ENCODE assay signal across 8 cellular contexts in the genomic region with DNA sequence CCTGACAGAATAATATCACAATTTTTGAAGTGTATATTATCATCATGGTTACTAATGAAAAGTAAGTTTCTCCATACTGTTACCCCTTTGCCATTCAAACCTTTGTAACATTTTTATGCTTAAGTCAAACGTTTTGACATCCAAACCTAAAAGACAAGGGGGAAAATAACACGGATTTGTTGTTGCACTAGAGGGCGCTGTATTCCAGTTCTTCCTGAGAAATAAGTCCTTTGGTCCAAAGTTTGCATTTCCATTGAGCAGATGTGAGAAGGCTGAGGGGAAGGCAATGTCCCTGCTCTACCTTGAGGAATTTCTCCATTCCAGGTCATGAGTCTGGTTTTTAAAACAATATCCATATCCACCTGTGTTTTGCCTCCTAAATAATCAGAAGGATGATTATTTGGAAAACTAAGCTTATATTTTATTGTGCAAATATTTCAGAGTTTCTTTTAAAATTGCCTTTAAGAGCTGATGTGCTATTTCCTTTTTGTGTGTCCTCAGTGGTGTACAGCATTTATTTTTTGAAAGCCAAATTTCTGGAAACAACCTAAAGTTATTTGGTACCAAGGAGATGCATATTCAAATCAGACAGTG. TPM values are rescaled to one million over a fixed set of nuclear protein-coding genes. Genes with fewer than 3 reads are reported as not detected.
DNase-seq lines count a peak whose midpoint lies in the region; ATAC-seq, FAIRE-seq and TF ChIP-seq lines count a peak whose summit lies in the region.

No MANE protein-coding gene starts in this region.

- H2AFZ ChIP-seq in Karpas-422 (ENCODE audit: low read length) = no peak overlapping the region

- H3K4me3 Mint-ChIP-seq in activated CD8-positive, alpha-beta memory T cell treated with anti-CD3 and anti-CD28 coated beads, Interleukin-2, amount 10 ng/mL, durations not matched to agents 7 days and 5 days = no peak overlapping the region

- H3K27me3 ChIP-seq in Karpas-422 (ENCODE audit: low read length) (no peaks in the 10 kb centered on the region), bronchial epithelial cell (ENCODE audit: control insufficient read depth, insufficient read depth, low read length) (peaks cover 3% of the 10 kb centered on the region), testis (no peaks in the 10 kb centered on the region)

- no peak overlapping the region for H3K27ac Mint-ChIP-seq in activated CD8-positive, alpha-beta memory T cell treated with anti-CD3 and anti-CD28 coated beads, Interleukin-2, amount 10 ng/mL, durations not matched to agents 7 days and 5 days

- H3K9me3 ChIP-seq in Karpas-422 (ENCODE audit: low read length) = no peaks in the 10 kb centered on the region
- H3K9me3 ChIP-seq in testis = no peaks in the 10 kb centered on the region

- no peaks in the 10 kb centered on the region for H3K36me3 Mint-ChIP-seq in activated CD8-positive, alpha-beta memory T cell treated with anti-CD3 and anti-CD28 coated beads, Interleukin-2, amount 10 ng/mL, durations not matched to agents 7 days and 5 days

- H3K36me3 ChIP-seq in Karpas-422 (ENCODE audit: insufficient read depth, low read length) (no peaks in the 10 kb centered on the region), bronchial epithelial cell (ENCODE audit: control insufficient read depth, insufficient read depth, low read length) (no peaks in the 10 kb centered on the region), testis (ENCODE audit: low read depth, missing control alignments) (no peaks in the 10 kb centered on the region)

- peak; percentile 66 for TF ChIP-seq CTCF in bronchial epithelial cell (IDR thresholded peaks at IDR 0.05; ENCODE audit: insufficient read depth, low read length, severe bottlenecking)
- TF ChIP-seq CTCF in testis (IDR thresholded peaks at IDR 0.05) = peak; percentile 66 to 86 (median 75)

- intact Hi-C loops in testis (cut with DNase I; ENCODE audit: low total_unique reads) = no loop called here

- H3K9ac ChIP-seq in Karpas-422 (ENCODE audit: low read length) = no peak overlapping the region

- no peak for ATAC-seq in activated CD8-positive, alpha-beta memory T cell treated with anti-CD3 and anti-CD28 coated beads, Interleukin-2, amount 10 ng/mL, durations not matched to agents 7 days and 5 days
- ATAC-seq in GM21367 (IDR thresholded peaks at IDR 0.05; ENCODE audit: unreplicated experiment) = no peak

- no peaks in the 10 kb centered on the region for H3K4me1 Mint-ChIP-seq in activated CD8-positive, alpha-beta memory T cell treated with anti-CD3 and anti-CD28 coated beads, Interleukin-2, amount 10 ng/mL, durations not matched to agents 7 days and 5 days

- H3K9me3 Mint-ChIP-seq in activated CD8-positive, alpha-beta memory T cell treated with anti-CD3 and anti-CD28 coated beads, Interleukin-2, amount 10 ng/mL, durations not matched to agents 7 days and 5 days (ENCODE audit: low read depth) = no peaks in the 10 kb centered on the region

- CTCF ChIA-PET in activated CD8-positive, alpha-beta memory T cell treated with anti-CD3 and anti-CD28 coated beads, Interleukin-2, amount 10 ng/mL, durations not matched to agents 7 days and 5 days (lab: Charles Lee) = interaction anchor here (0.6 to 1.3 kb wide), 10 partner anchors 8 to 267 kb away, joined by 3 to 6 read pairs (median 3); no protein-coding TSS in a partner anchor

- no peak for FAIRE-seq in bronchial epithelial cell (lab: Jason Lieb, UNC)

- 9 to 11% methylated on average over 3 of the region's 3 CpGs for WGBS in testis, 2 donors

- DNase-seq in activated CD8-positive, alpha-beta memory T cell treated with anti-CD3 and anti-CD28 coated beads, Interleukin-2, amount 10 ng/mL, durations not matched to agents 7 days and 5 days = peak; percentile 42
- no peak for DNase-seq in activated CD8-positive, alpha-beta memory T cell treated with anti-CD3 and anti-CD28 coated beads for 24 hours
- DNase-seq in Karpas-422 (peak; percentile 83), OCI-M1 (lab: John Stamatoyannopoulos, UW) (peak; percentile 84), bronchial epithelial cell (ENCODE audit: low read depth) (peak; percentile 80), islet precursor cell (peak; percentile 62), testis (peak; percentile 77)

- H3K79me2 ChIP-seq in Karpas-422 (ENCODE audit: low read length) = no peaks in the 10 kb centered on the region

- H3K4me1 ChIP-seq in Karpas-422 (ENCODE audit: low read length) = no peaks in the 10 kb centered on the region
- no peaks in the 10 kb centered on the region for H3K4me1 ChIP-seq in testis

- no peaks in the 10 kb centered on the region for H3K9me2 ChIP-seq in Karpas-422 (replicated peaks; ENCODE audit: insufficient read depth, low read length)

- H3K4me3 ChIP-seq in Karpas-422 (ENCODE audit: low read length) = no peak overlapping the region
- H3K4me3 ChIP-seq in bronchial epithelial cell (ENCODE audit: low read depth, low read length) = no peak overlapping the region
- no peak overlapping the region for H3K4me3 ChIP-seq in testis

- TF ChIP-seq POLR2A in testis (IDR thresholded peaks at IDR 0.05) = no peak

- H3K27me3 Mint-ChIP-seq in activated CD8-positive, alpha-beta memory T cell treated with anti-CD3 and anti-CD28 coated beads, Interleukin-2, amount 10 ng/mL, durations not matched to agents 7 days and 5 days = peaks cover 29% of the 10 kb centered on the region

- no peak overlapping the region for H3K4me2 ChIP-seq in Karpas-422 (ENCODE audit: low read depth, low read length, poor library complexity, severe bottlenecking)

- H4K20me1 ChIP-seq in Karpas-422 (ENCODE audit: insufficient read depth, low read depth, low read length) = no peaks in the 10 kb centered on the region

- H3K27ac ChIP-seq in Karpas-422 (ENCODE audit: low read length) = no peak overlapping the region
- no peak overlapping the region for H3K27ac ChIP-seq in testis

RNA-seq across cellular contexts. Expression of gene LECT2, which starts 9.7 kb away (rescaled TPM):
- not detected for total RNA-seq in activated CD8-positive, alpha-beta memory T cell treated with anti-CD3 and anti-CD28 coated beads, Interleukin-2, amount 10 ng/mL, durations not matched to agents 7 days and 5 days
- not detected in 2 replicates for total RNA-seq in Karpas-422 (2014; rRNA removed; shearing (Covaris generic); ENCODE audit: low replicate concordance)
- total RNA-seq in bronchial epithelial cell (not detected in 2 replicates), testis (1 to 10 TPM in 1 of 2 donors, under 1 TPM in 1; 0.87 to 6.6 TPM)
- 14.5 TPM for polyA plus RNA-seq in testis (ENCODE audit: insufficient read depth, low read depth, low replicate concordance)

RNA-seq across cellular contexts. Expression of gene IL9, which starts 49.4 kb away (rescaled TPM):
- total RNA-seq in activated CD8-positive, alpha-beta memory T cell treated with anti-CD3 and anti-CD28 coated beads, Interleukin-2, amount 10 ng/mL, durations not matched to agents 7 days and 5 days = not detected
- total RNA-seq in Karpas-422 (2014; rRNA removed; shearing (Covaris generic); ENCODE audit: low replicate concordance) = not detected in 2 replicates
- not detected in 2 replicates for total RNA-seq in bronchial epithelial cell
- total RNA-seq in testis = not detected
- not detected for polyA plus RNA-seq in testis (ENCODE audit: insufficient read depth, low read depth, low replicate concordance)
